In genomic region chr11:13384837-13385417, GRCh38 we compare ENCODE assay signal across 8 cellular contexts.
DNase-seq lines count a peak whose midpoint lies in the region; ATAC-seq and TF ChIP-seq lines count a peak whose summit lies in the region.

No MANE protein-coding gene starts in this region.

- H3K36me3 Mint-ChIP-seq in stimulated activated memory B cell treated with anti-CD40 and anti-IgM and Interleukin-4, amounts not matched to agents 10 μg/mL and 1 μg/mL and 100 μg/mL, for 72 hours: peaks cover 59% of the 10 kb centered on the region

- no peaks in the 10 kb centered on the region for H3K9me3 Mint-ChIP-seq in stimulated activated memory B cell treated with anti-CD40 and anti-IgM and Interleukin-4, amounts not matched to agents 10 μg/mL and 1 μg/mL and 100 μg/mL, for 72 hours

- H3K36me3 ChIP-seq in cardiac muscle cell (peaks cover 23% of the 10 kb centered on the region), lung (ENCODE audit: control insufficient read depth in 2 of 2, insufficient read depth in 2 of 2, low read length in 2 of 2) (peaks cover 19 to 27% of the 10 kb centered on the region in 2 donors), aorta (ENCODE audit: control insufficient read depth in 1 of 2, insufficient read depth in 2 of 2, low read length in 1 of 2) (peaks cover 3 to 10% of the 10 kb centered on the region in 2 donors)

- H3K27ac Mint-ChIP-seq in stimulated activated memory B cell treated with anti-CD40 and anti-IgM and Interleukin-4, amounts not matched to agents 10 μg/mL and 1 μg/mL and 100 μg/mL, for 72 hours: no peak overlapping the region

- no peaks in the 10 kb centered on the region for H3K4me1 ChIP-seq in cardiac muscle cell (ENCODE audit: low read depth)
- no peaks in the 10 kb centered on the region for H3K4me1 ChIP-seq in lung (ENCODE audit: control insufficient read depth in 2 of 2, insufficient read depth in 2 of 2, low read length in 2 of 2)
- peaks cover 2 to 3% of the 10 kb centered on the region in 2 donors for H3K4me1 ChIP-seq in aorta (ENCODE audit: control insufficient read depth in 1 of 2, insufficient read depth in 2 of 2, low read length in 2 of 2)

- 17 to 50% methylated on average over 3 of the region's 3 CpGs for WGBS in lung, 2 donors
- 2% methylated on average over 3 of the region's 3 CpGs for WGBS in aorta, 2 donors

- H3K27ac ChIP-seq in cardiac muscle cell: no peak overlapping the region
- no peak overlapping the region for H3K27ac ChIP-seq in lung (ENCODE audit: low read depth in 1 of 2, low read length in 1 of 2)
- peak overlapping the region; percentile 57 to 81 for H3K27ac ChIP-seq in aorta (ENCODE audit: low read depth in 1 of 2, low read length in 2 of 2)

- no peaks in the 10 kb centered on the region for H3K27me3 Mint-ChIP-seq in stimulated activated memory B cell treated with anti-CD40 and anti-IgM and Interleukin-4, amounts not matched to agents 10 μg/mL and 1 μg/mL and 100 μg/mL, for 72 hours

- H3K9me3 ChIP-seq in cardiac muscle cell (ENCODE audit: low read depth) (no peaks in the 10 kb centered on the region), lung (ENCODE audit: control insufficient read depth in 2 of 2, insufficient read depth in 1 of 2, low read length in 1 of 2) (no peaks in the 10 kb centered on the region), aorta (ENCODE audit: control insufficient read depth, low read length) (no peaks in the 10 kb centered on the region)

- H3K27me3 ChIP-seq in cardiac muscle cell (no peaks in the 10 kb centered on the region), lung (ENCODE audit: control insufficient read depth, insufficient read depth) (no peaks in the 10 kb centered on the region), aorta (ENCODE audit: control insufficient read depth in 1 of 2, insufficient read depth in 2 of 2, low read length in 1 of 2) (no peaks in the 10 kb centered on the region)

- intact Hi-C loops in cardiac septum (cut with DNase I): loop anchor here (10.0 kb wide), 1 partner anchor 80 kb away; the partner anchor contains the start of gene BTBD10
- intact Hi-C loops in aorta (cut with DNase I): loop anchor here in 1 of 2 donors (5.0 kb wide), 1 partner anchor 77 kb away; the partner anchor contains the start of gene BTBD10

- H3K4me3 ChIP-seq in cardiac muscle cell: no peak overlapping the region
- H3K4me3 ChIP-seq in lung: no peak overlapping the region
- H3K4me3 ChIP-seq in aorta (ENCODE audit: low read length in 2 of 2): no peak overlapping the region

- no peak overlapping the region for H3K4me3 Mint-ChIP-seq in stimulated activated memory B cell treated with anti-CD40 and anti-IgM and Interleukin-4, amounts not matched to agents 10 μg/mL and 1 μg/mL and 100 μg/mL, for 72 hours

- no peaks in the 10 kb centered on the region for H3K4me1 Mint-ChIP-seq in stimulated activated memory B cell treated with anti-CD40 and anti-IgM and Interleukin-4, amounts not matched to agents 10 μg/mL and 1 μg/mL and 100 μg/mL, for 72 hours

- DNase-seq in cardiac muscle cell (ENCODE audit: low read depth in 1 of 2, low spot score in 1 of 2) (peak; percentile 61 to 71), cardiac septum (ENCODE audit: low spot score) (no peak), HPDE6-E6E7 (ENCODE audit: extremely low spot score) (peak; percentile 8), RPMI7951 (ENCODE audit: low read depth) (peak; percentile 42), lung (ENCODE audit: low spot score) (no peak), aorta (no peak)
- peak; percentile 3 for DNase-seq in central memory CD4-positive, alpha-beta T cell

- TF ChIP-seq CTCF in cardiac muscle cell (IDR thresholded peaks at IDR 0.05; ENCODE audit: low read depth, low read length): peak; percentile 69
- TF ChIP-seq CTCF in lung (IDR thresholded peaks at IDR 0.05; ENCODE audit: control extremely low read depth, extremely low read depth): peak; percentile 7

- ATAC-seq in lung (ENCODE audit: insufficient read depth, low FRiP score) (no peak), aorta (ENCODE audit: low FRiP score) (no peak)
- ATAC-seq in stimulated activated memory B cell treated with anti-CD40 and anti-IgM and Interleukin-4, amounts not matched to agents 10 μg/mL and 1 μg/mL and 100 μg/mL, for 72 hours: no peak

Comparison
In these comparisons a context has a peak if more than half of its experiments do, and no peak if none do; other contexts are left out.
1. DNase-seq: peak in cardiac muscle cell (2 of 2), HPDE6-E6E7 (single experiment), RPMI7951 (single experiment) and central memory CD4-positive, alpha-beta T cell (single experiment); none in cardiac septum (single experiment), lung (single experiment) and aorta (0 of 2).
2. H3K27ac ChIP-seq: peak in aorta (2 of 2); none in cardiac muscle cell (single experiment) and lung (0 of 2).